Comparison of ENCODE assay signal across 8 cellular contexts in the genomic region with DNA sequence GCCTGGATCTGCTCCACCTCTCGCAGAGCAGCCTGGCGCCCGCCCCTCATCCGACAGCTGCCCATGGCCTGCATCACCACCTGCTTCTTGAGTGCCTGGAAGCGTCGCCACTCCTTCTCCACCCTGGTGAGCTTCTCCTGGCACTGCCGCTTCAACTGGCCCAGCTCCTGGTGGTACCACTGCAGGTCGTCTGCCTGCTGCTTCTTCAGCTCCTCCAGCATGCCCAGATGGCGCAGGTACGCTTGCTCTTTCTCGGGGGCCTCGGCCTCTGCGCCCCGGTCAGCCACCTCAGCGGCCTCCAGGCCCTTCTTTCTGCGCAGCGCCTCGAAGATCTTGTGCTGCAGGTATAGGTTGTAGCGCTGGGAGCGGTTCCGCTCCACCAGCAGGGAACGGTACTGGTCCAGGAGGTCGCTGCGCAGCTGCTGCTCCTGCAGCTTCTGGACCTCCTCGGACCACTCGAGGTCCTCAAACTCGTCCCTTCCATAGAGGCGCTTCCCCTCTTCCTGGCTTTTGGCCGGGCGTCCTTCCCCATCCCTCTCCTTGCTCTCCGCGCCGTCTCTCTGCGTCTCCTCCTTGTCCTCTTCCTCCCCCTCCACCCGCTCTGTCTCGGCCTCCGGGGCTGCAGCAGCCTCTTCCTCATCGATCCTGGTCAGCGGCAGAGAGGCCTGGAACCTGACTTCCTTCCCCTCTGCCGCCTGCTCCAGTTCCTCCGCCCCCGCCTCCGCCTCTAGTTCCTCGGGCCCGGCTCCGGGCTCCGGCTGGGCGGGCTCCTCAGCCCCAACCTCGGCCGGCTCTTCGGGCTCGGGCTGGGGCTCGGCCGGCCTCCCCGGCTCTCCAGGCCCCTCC. TPM values are rescaled to one million over a fixed set of nuclear protein-coding genes. Genes with fewer than 3 reads are reported as not detected.
DNase-seq lines count a peak whose midpoint lies in the region; ATAC-seq, FAIRE-seq and TF ChIP-seq lines count a peak whose summit lies in the region.

No MANE protein-coding gene starts in this region.

- H3K4me1 ChIP-seq in A549 (peaks cover 11% of the 10 kb centered on the region), gastrocnemius medialis (peaks cover 40 to 43% of the 10 kb centered on the region in 2 donors)

- peak; percentile 42 to 62 for ATAC-seq in A549
- ATAC-seq in HG03066 (IDR thresholded peaks at IDR 0.05; ENCODE audit: low read depth, unreplicated experiment): peak; percentile 12
- peak; percentile 0 to 1 for ATAC-seq in gastrocnemius medialis
- ATAC-seq in GM18867 (IDR thresholded peaks at IDR 0.05; ENCODE audit: unreplicated experiment): no peak

- in situ Hi-C loops in astrocyte of the cerebellum (cut with HindIII; ENCODE audit: low sequenced_read_pairs) (no loop called here), gastrocnemius medialis (cut with MboI; ENCODE audit: low sequenced_read_pairs in 4 of 4) (no loop called here)

- DNase-seq in A549 (ENCODE audit: low read depth in 1 of 2, low spot score in 1 of 2) (no peak), NOMO-1 treated with dmso at 0.1 percent for 144 hours (lab: John Stamatoyannopoulos, UW; ENCODE audit: unreplicated experiment) (peak; percentile 82), astrocyte of the cerebellum (ENCODE audit: low read depth) (peak; percentile 6), gastrocnemius medialis (peak; percentile 16 to 41)

- no peaks in the 10 kb centered on the region for H3K27me3 ChIP-seq in gastrocnemius medialis

- peak overlapping the region; percentile 85 for H3K4me3 ChIP-seq in A549
- H3K4me3 ChIP-seq in GM12875 (ENCODE audit: low read depth, low read length): peak overlapping the region; percentile 90
- H3K4me3 ChIP-seq in astrocyte of the cerebellum (ENCODE audit: low read depth, low read length): peak overlapping the region; percentile 73
- H3K4me3 ChIP-seq in iPS-11a (ENCODE audit: low read depth, low read length): peak overlapping the region; percentile 52
- peak overlapping the region; percentile 78 to 92 (median 84) for H3K4me3 ChIP-seq in gastrocnemius medialis

- CTCF ChIA-PET in A549 (lab: Yijun Ruan, JAX): interaction anchor here (0.7 to 4.3 kb wide), 19 partner anchors 8 to 324 kb away, joined by 3 to 26 read pairs (median 5); no protein-coding TSS in a partner anchor

- H3K9me3 ChIP-seq in A549: no peaks in the 10 kb centered on the region
- no peaks in the 10 kb centered on the region for H3K9me3 ChIP-seq in gastrocnemius medialis

- peak overlapping the region; percentile 67 to 82 for H3K27ac ChIP-seq in A549
- peak overlapping the region; percentile 63 to 73 (median 71) for H3K27ac ChIP-seq in gastrocnemius medialis

- TF ChIP-seq POLR2A in A549 (IDR thresholded peaks at IDR 0.05; ENCODE audit: low read length) (no peak), gastrocnemius medialis (IDR thresholded peaks at IDR 0.05) (no peak)

- TF ChIP-seq CTCF in A549 (IDR thresholded peaks at IDR 0.05) (no peak), GM12875 (IDR thresholded peaks at IDR 0.05; ENCODE audit: borderline replicate concordance, insufficient read depth, low read depth, low read length) (no peak), astrocyte of the cerebellum (IDR thresholded peaks at IDR 0.05; ENCODE audit: low read depth, low read length, missing control alignments) (no peak), gastrocnemius medialis (IDR thresholded peaks at IDR 0.05 in 4 of 5, conservative IDR thresholded peaks at IDR 0.05 in 1 of 5) (no peak)

- intact Hi-C loops in gastrocnemius medialis (cut with DNase I; ENCODE audit: low total_unique reads): loop anchor here (2.0 kb wide), 1 partner anchor 259 kb away; a partner anchor contains a TSS

- H3K36me3 ChIP-seq in gastrocnemius medialis: no peaks in the 10 kb centered on the region

- POLR2A ChIA-PET in A549 (lab: Yijun Ruan, JAX): interaction anchor here (1.1 to 2.9 kb wide), 3 partner anchors 15 to 133 kb away, joined by 4 to 19 read pairs (median 5); a partner anchor contains a TSS

- TF ChIP-seq RAD21 in A549 (conservative IDR thresholded peaks at IDR 0.05 in 1 of 2, IDR thresholded peaks at IDR 0.05 in 1 of 2): no peak

- no peak for FAIRE-seq in A549 (lab: Jason Lieb, UNC)

- peak overlapping the region; percentile 97 for H3K4me2 ChIP-seq in A549

- WGBS in A549 (ENCODE audit: missing lambda C conversion rate): 53% methylated on average over 30 of the region's 55 CpGs

- no peak for TF ChIP-seq EP300 in A549 (IDR thresholded peaks at IDR 0.05)

TF ChIP-seq in A549, 52 proteins besides CTCF, POLR2A, EP300 and RAD21:
- TF ChIP-seq PHF8 (IDR thresholded peaks at IDR 0.05; ENCODE audit: borderline replicate concordance, low read depth) (no peak), RNF2 (IDR thresholded peaks at IDR 0.05; ENCODE audit: borderline replicate concordance, low read depth) (no peak), HOXB5 (CRISPR knock-in tag; IDR thresholded peaks at IDR 0.05) (no peak), TFCP2L1 (CRISPR knock-in tag; IDR thresholded peaks at IDR 0.05) (no peak), FOSL2 (IDR thresholded peaks at IDR 0.05) (no peak), FOSL2 (CRISPR knock-in tag; IDR thresholded peaks at IDR 0.05) (no peak)
- TF ChIP-seq, protein P1, sequence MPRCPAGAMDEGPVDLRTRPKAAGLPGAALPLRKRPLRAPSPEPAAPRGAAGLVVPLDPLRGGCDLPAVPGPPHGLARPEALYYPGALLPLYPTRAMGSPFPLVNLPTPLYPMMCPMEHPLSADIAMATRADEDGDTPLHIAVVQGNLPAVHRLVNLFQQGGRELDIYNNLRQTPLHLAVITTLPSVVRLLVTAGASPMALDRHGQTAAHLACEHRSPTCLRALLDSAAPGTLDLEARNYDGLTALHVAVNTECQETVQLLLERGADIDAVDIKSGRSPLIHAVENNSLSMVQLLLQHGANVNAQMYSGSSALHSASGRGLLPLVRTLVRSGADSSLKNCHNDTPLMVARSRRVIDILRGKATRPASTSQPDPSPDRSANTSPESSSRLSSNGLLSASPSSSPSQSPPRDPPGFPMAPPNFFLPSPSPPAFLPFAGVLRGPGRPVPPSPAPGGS (IDR thresholded peaks at IDR 0.05): no peak
- TF ChIP-seq, protein P2, sequence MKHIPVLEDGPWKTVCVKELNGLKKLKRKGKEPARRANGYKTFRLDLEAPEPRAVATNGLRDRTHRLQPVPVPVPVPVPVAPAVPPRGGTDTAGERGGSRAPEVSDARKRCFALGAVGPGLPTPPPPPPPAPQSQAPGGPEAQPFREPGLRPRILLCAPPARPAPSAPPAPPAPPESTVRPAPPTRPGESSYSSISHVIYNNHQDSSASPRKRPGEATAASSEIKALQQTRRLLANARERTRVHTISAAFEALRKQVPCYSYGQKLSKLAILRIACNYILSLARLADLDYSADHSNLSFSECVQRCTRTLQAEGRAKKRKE (CRISPR knock-in tag; IDR thresholded peaks at IDR 0.05; ENCODE audit: low read depth): no peak
- TF ChIP-seq, protein P3, sequence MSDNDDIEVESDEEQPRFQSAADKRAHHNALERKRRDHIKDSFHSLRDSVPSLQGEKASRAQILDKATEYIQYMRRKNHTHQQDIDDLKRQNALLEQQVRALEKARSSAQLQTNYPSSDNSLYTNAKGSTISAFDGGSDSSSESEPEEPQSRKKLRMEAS (IDR thresholded peaks at IDR 0.05): no peak
TF ChIP-seq in A549: peak in this region for 0.

RNA-seq across cellular contexts. Expression of a gene that starts 1.1 kb away (rescaled TPM):
- 6.0 and 6.7 TPM in 2 replicates for polyA plus RNA-seq in A549 (2011; rRNA removed)
- polyA plus RNA-seq in A549 (2012; cell fraction: cytosol; rRNA removed): 6.1 and 7.6 TPM in 2 replicates
- polyA plus RNA-seq in A549 (2012; cell fraction: nucleus; rRNA removed): 8.1 and 10.8 TPM in 2 replicates
- 10.1 to 11.3 TPM (median 10.8 TPM) in 3 replicates for polyA plus RNA-seq in A549 (2017; fragmentation: RNase III; extraction: RNeasy Plus Mini Kit Qiagen cat#74134 plus additional on column Dnase treatment)
- 5.1 and 6.1 TPM in 2 replicates for polyA minus RNA-seq in A549 (2011; rRNA and poly(A)+ RNA removed)
- total RNA-seq in gastrocnemius medialis: 10 to 100 TPM; 55.4 to 70.2 (median 56.4) TPM

RNA-seq across cellular contexts. Expression of a gene that starts 25.8 kb away (rescaled TPM):
- polyA plus RNA-seq in A549 (2011; rRNA removed) (50.9 and 72.0 TPM in 2 replicates), A549 (2017; fragmentation: RNase III; extraction: RNeasy Plus Mini Kit Qiagen cat#74134 plus additional on column Dnase treatment) (45.5 to 57.6 TPM (median 46.2 TPM) in 3 replicates)
- polyA plus RNA-seq in A549 (2012; cell fraction: cytosol; rRNA removed): 32.5 and 40.2 TPM in 2 replicates
- polyA plus RNA-seq in A549 (2012; cell fraction: nucleus; rRNA removed): 14.1 and 17.2 TPM in 2 replicates
- polyA minus RNA-seq in A549 (2011; rRNA and poly(A)+ RNA removed): 21.4 and 24.1 TPM in 2 replicates
- 10 to 100 TPM; 28.8 to 58.0 (median 35.8) TPM for total RNA-seq in gastrocnemius medialis

Comparison
In these comparisons a context has a peak if more than half of its experiments do, and no peak if none do; other contexts are left out.
1. DNase-seq: peak in NOMO-1 treated with dmso at 0.1 percent for 144 hours (single experiment), astrocyte of the cerebellum (single experiment) and gastrocnemius medialis (2 of 2); none in A549 (0 of 2).
2. Peak in every context shown above with its lines, with median percentiles within 50 percentile points of each other: H3K4me3 ChIP-seq.